In the genomic region with DNA sequence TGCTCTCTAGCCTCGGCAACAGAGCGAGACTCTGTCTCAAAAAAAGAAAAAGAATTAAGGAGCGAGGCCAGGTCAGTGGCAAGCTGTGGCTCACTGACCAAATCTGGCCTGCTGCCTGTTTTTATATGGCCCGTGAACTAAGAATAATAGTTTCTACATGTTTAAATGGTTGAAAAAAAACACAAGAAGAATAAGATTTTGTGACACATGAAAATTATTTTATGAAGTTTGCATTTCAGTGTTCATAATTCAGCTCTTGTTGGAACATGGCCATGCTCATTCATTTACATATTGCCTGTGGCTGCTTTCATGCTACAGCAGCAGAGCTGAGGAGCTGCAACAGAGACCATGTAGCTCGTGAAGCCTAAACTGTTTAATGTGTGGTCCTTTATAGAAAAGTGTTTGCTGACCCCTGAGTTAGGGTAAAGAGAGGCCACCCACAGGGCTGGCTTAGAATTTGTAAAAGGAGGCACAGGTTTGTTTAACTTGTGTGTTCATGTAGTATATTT, we compare ENCODE assay signal across 9 cellular contexts. TPM values are rescaled to one million over a fixed set of nuclear protein-coding genes. Genes with fewer than 3 reads are reported as not detected.
DNase-seq lines count a peak whose midpoint lies in the region; ATAC-seq, FAIRE-seq and TF ChIP-seq lines count a peak whose summit lies in the region.
"Had no signal": no experiment of that assay in that cellular context is flagged by ENCODE, and none has a peak within 500 bp of the region (broad histone marks: within the 10 kb centered on the region; RNA-seq: fewer than 3 reads in every experiment).

No MANE protein-coding gene starts in this region.

- H3K27ac ChIP-seq in astrocyte (ENCODE audit: low read depth, low read length) (no peak overlapping the region), muscle layer of duodenum (ENCODE audit: low read length) (peak overlapping the region; percentile 70)

- no peak for TF ChIP-seq CTCF in astrocyte (IDR thresholded peaks at IDR 0.05; ENCODE audit: insufficient read depth, low read depth, low read length)

- H3K27ac Mint-ChIP-seq in astrocyte (ENCODE audit: unreplicated experiment) = no peak overlapping the region
- H3K27ac Mint-ChIP-seq: activated naive CD8-positive, alpha-beta T cell treated with anti-CD3 and anti-CD28 coated beads, Interleukin-2, amount 10 ng/mL, durations not matched to agents 7 days and 5 days had no signal

- H3K9me3 Mint-ChIP-seq in astrocyte (ENCODE audit: unreplicated experiment) = peaks cover 7% of the 10 kb centered on the region

- no peak overlapping the region for H2AFZ ChIP-seq in astrocyte (ENCODE audit: low read depth, low read length)

- H3K79me2 ChIP-seq in astrocyte (ENCODE audit: insufficient read depth, low read length) = no peaks in the 10 kb centered on the region

- H3K4me2 ChIP-seq in astrocyte (ENCODE audit: low read length) = no peak overlapping the region

- H3K27me3 ChIP-seq in astrocyte (ENCODE audit: insufficient read depth, low read length) (no peaks in the 10 kb centered on the region), muscle layer of duodenum (ENCODE audit: low read depth, low read length) (no peaks in the 10 kb centered on the region)

- no peak for FAIRE-seq in astrocyte (lab: Jason Lieb, UNC)

- no peaks in the 10 kb centered on the region for H3K9me3 ChIP-seq in astrocyte (ENCODE audit: insufficient read depth, low read depth, low read length)
- no peaks in the 10 kb centered on the region for H3K9me3 ChIP-seq in muscle layer of duodenum (ENCODE audit: control insufficient read depth in 1 of 2, low read length in 2 of 2)

- DNase-seq in DMS79 (lab: John Stamatoyannopoulos, UW) (peak; percentile 95), astrocyte (ENCODE audit: low read depth) (peak; percentile 27), NOMO-1 treated with dmso at 0.1 percent for 144 hours (lab: John Stamatoyannopoulos, UW; ENCODE audit: unreplicated experiment) (no peak), NCI-H226 (no peak)
- DNase-seq in stimulated activated naive CD4-positive, alpha-beta T cell treated with Interleukin-2 at 50 U/mL for 16 hours (lab: John Stamatoyannopoulos, UW) = no peak
- DNase-seq: activated naive CD8-positive, alpha-beta T cell treated with anti-CD3 and anti-CD28 coated beads, Interleukin-2, amount 10 ng/mL, durations not matched to agents 7 days and 5 days had no signal

- H3K4me1 Mint-ChIP-seq in astrocyte (ENCODE audit: low read depth, unreplicated experiment) = peaks cover 4% of the 10 kb centered on the region

- H3K4me3 ChIP-seq in astrocyte (ENCODE audit: insufficient read depth, low read depth, low read length) (no peak overlapping the region), muscle layer of duodenum (ENCODE audit: low read depth in 1 of 2, low read length in 2 of 2) (no peak overlapping the region)

- ATAC-seq in HG03432 (IDR thresholded peaks at IDR 0.05; ENCODE audit: unreplicated experiment) = peak; percentile 35
- no peak for ATAC-seq in HG03159 (IDR thresholded peaks at IDR 0.05; ENCODE audit: unreplicated experiment)

- H4K20me1 ChIP-seq in astrocyte (ENCODE audit: insufficient read depth, low read length) = no peaks in the 10 kb centered on the region

- peaks cover 12% of the 10 kb centered on the region for H3K4me1 ChIP-seq in astrocyte (ENCODE audit: insufficient read depth, low read length)
- peaks cover 4 to 29% of the 10 kb centered on the region in 2 donors for H3K4me1 ChIP-seq in muscle layer of duodenum (ENCODE audit: control insufficient read depth in 1 of 2, insufficient read depth in 2 of 2, low read length in 2 of 2)

- no peak overlapping the region for H3K9ac ChIP-seq in astrocyte (ENCODE audit: low read length)

- H3K36me3 Mint-ChIP-seq in astrocyte (ENCODE audit: low read depth, unreplicated experiment) = peaks cover 3% of the 10 kb centered on the region

- no peaks in the 10 kb centered on the region for H3K27me3 Mint-ChIP-seq in astrocyte (ENCODE audit: low read depth, unreplicated experiment)
- H3K27me3 Mint-ChIP-seq: activated naive CD8-positive, alpha-beta T cell treated with anti-CD3 and anti-CD28 coated beads, Interleukin-2, amount 10 ng/mL, durations not matched to agents 7 days and 5 days had no signal

- no peak overlapping the region for H3K4me3 Mint-ChIP-seq in astrocyte (ENCODE audit: unreplicated experiment)
- H3K4me3 Mint-ChIP-seq: activated naive CD8-positive, alpha-beta T cell treated with anti-CD3 and anti-CD28 coated beads, Interleukin-2, amount 10 ng/mL, durations not matched to agents 7 days and 5 days had no signal

- no peaks in the 10 kb centered on the region for H3K36me3 ChIP-seq in astrocyte (ENCODE audit: insufficient read depth, low read length)
- no peaks in the 10 kb centered on the region for H3K36me3 ChIP-seq in muscle layer of duodenum (ENCODE audit: control insufficient read depth in 1 of 2, insufficient read depth in 2 of 2, low read length in 2 of 2)

RNA-seq across cellular contexts. Expression of gene MFSD6, which starts 59.5 kb away (rescaled TPM):
- 2.6 and 2.7 TPM in 2 replicates for total RNA-seq in astrocyte

Comparison
In these comparisons a context has a peak if more than half of its experiments do, and no peak if none do; other contexts are left out.
1. DNase-seq: peak in DMS79 (single experiment) and astrocyte (single experiment); none in NOMO-1 treated with dmso at 0.1 percent for 144 hours (single experiment), stimulated activated naive CD4-positive, alpha-beta T cell treated with Interleukin-2 at 50 U/mL for 16 hours (single experiment) and NCI-H226 (single experiment).